8 cellular contexts compared by ENCODE assay signal in genomic region chr17:62967111-62967449, GRCh38. TPM values are rescaled to one million over a fixed set of nuclear protein-coding genes. Genes with fewer than 3 reads are reported as not detected.
DNase-seq lines count a peak whose midpoint lies in the region; ATAC-seq and TF ChIP-seq lines count a peak whose summit lies in the region.

No MANE protein-coding gene starts in this region.

- ATAC-seq in CD4-positive, alpha-beta T cell (ENCODE audit: poor library complexity), result no peak
- ATAC-seq in HG02938 (IDR thresholded peaks at IDR 0.05; ENCODE audit: unreplicated experiment), result no peak
- no peak for ATAC-seq in HG02588 (IDR thresholded peaks at IDR 0.05; ENCODE audit: unreplicated experiment)
- ATAC-seq in GM21576 (IDR thresholded peaks at IDR 0.05; ENCODE audit: unreplicated experiment), result no peak

- peaks cover 13% of the 10 kb centered on the region for H3K36me3 ChIP-seq in PC-9 (ENCODE audit: low read depth)

- no peak for DNase-seq in CD4-positive, alpha-beta T cell
- DNase-seq in PC-9 (no peak), epithelial cell of prostate (ENCODE audit: low read depth, low spot score) (no peak), osteocyte (ENCODE audit: extremely low spot score, unreplicated experiment) (no peak), COLO668 (lab: John Stamatoyannopoulos, UW; ENCODE audit: unreplicated experiment) (no peak)

- peaks cover 29% of the 10 kb centered on the region for H4K20me1 ChIP-seq in PC-9 (ENCODE audit: insufficient read depth)

- peaks cover 46% of the 10 kb centered on the region for H3K4me1 ChIP-seq in PC-9 (replicated peaks; ENCODE audit: insufficient read depth)

- no peaks in the 10 kb centered on the region for H3K27me3 ChIP-seq in CD4-positive, alpha-beta T cell (ENCODE audit: control insufficient read depth, insufficient read depth, low read length)
- H3K27me3 ChIP-seq in PC-9 (ENCODE audit: insufficient read depth, low read depth), result no peaks in the 10 kb centered on the region

- no peak overlapping the region for H3K27ac ChIP-seq in CD4-positive, alpha-beta T cell (ENCODE audit: low read depth, low read length)
- H3K27ac ChIP-seq in PC-9, result peak overlapping the region; percentile 60
- peak overlapping the region; percentile 77 for H3K27ac ChIP-seq in epithelial cell of prostate

- POLR2A ChIA-PET in CD4-positive, alpha-beta T cell (lab: Charles Lee), result interaction anchor here (3.1 kb wide), 1 partner anchor 243 kb away, joined by 17 read pairs; no protein-coding TSS in a partner anchor
- POLR2A ChIA-PET in PC-9 (lab: Charles Lee; ENCODE audit: unreplicated experiment), result interaction anchor here (0.7 kb wide), 1 partner anchor 74 kb away, joined by 9 read pairs; no protein-coding TSS in a partner anchor

- H3K4me2 ChIP-seq in PC-9, result peak overlapping the region; percentile 94

- intact Hi-C loops in CD4-positive, alpha-beta T cell (cut with DNase I, micrococcal nuclease), result loop anchor here (1.0 to 10.0 kb wide), 7 partner anchors 243 to 1042 kb away; partner anchors contain the start of genes DCAF7 (in 1 of the 2), INTS2 (in 1 of the 2), MED13 (in 1 of the 2) and METTL2A (in 1 of the 2)
- intact Hi-C loops in PC-9 (cut with micrococcal nuclease; ENCODE audit: unreplicated experiment), result loop anchor here (5.0 kb wide), 1 partner anchor 190 kb away; no protein-coding TSS in a partner anchor

- no peaks in the 10 kb centered on the region for H3K27me3 Mint-ChIP-seq in CD4-positive, alpha-beta T cell
- no peaks in the 10 kb centered on the region for H3K27me3 Mint-ChIP-seq in osteocyte (ENCODE audit: unreplicated experiment)

- H2AFZ ChIP-seq in PC-9, result peak overlapping the region; percentile 85; the same call in 1 of the 2 replicates

- H3K9me2 ChIP-seq in PC-9 (ENCODE audit: insufficient read depth), result no peaks in the 10 kb centered on the region

- H3K36me3 Mint-ChIP-seq in CD4-positive, alpha-beta T cell (ENCODE audit: low read depth), result peaks cover 6% of the 10 kb centered on the region
- H3K36me3 Mint-ChIP-seq in osteocyte (ENCODE audit: unreplicated experiment), result no peaks in the 10 kb centered on the region

- peaks cover 37% of the 10 kb centered on the region for H3K4me1 Mint-ChIP-seq in CD4-positive, alpha-beta T cell (ENCODE audit: low read depth)
- H3K4me1 Mint-ChIP-seq in osteocyte (ENCODE audit: unreplicated experiment), result peaks cover 26% of the 10 kb centered on the region

- no peaks in the 10 kb centered on the region for H3K9me3 Mint-ChIP-seq in CD4-positive, alpha-beta T cell
- H3K9me3 Mint-ChIP-seq in osteocyte (ENCODE audit: unreplicated experiment), result no peaks in the 10 kb centered on the region

- BruUV-seq in PC-9 (replicated peaks; lab: Mats Ljungman, UMichigan), result no TSS peak

- H3K79me2 ChIP-seq in PC-9 (ENCODE audit: low read depth), result peaks cover 56% of the 10 kb centered on the region

- CTCF ChIA-PET in CD4-positive, alpha-beta T cell (lab: Charles Lee), result no interaction called here
- CTCF ChIA-PET in PC-9 (lab: Charles Lee), result no interaction called here

- H3K4me3 Mint-ChIP-seq in CD4-positive, alpha-beta T cell, result peak overlapping the region; percentile 84
- peak overlapping the region; percentile 88 for H3K4me3 Mint-ChIP-seq in osteocyte (ENCODE audit: unreplicated experiment)

- H3F3A ChIP-seq in PC-9 (ENCODE audit: insufficient read depth, low read depth), result peaks cover 29% of the 10 kb centered on the region; the same call in 1 of the 2 replicates

- H3K4me3 ChIP-seq in PC-9, result peak overlapping the region; percentile 88

- H3K9me3 ChIP-seq in CD4-positive, alpha-beta T cell (ENCODE audit: control insufficient read depth, low read length), result no peaks in the 10 kb centered on the region
- no peaks in the 10 kb centered on the region for H3K9me3 ChIP-seq in PC-9 (ENCODE audit: insufficient read depth, low read depth)

- TF ChIP-seq CTCF in CD4-positive, alpha-beta T cell (IDR thresholded peaks at IDR 0.05), result no peak
- TF ChIP-seq CTCF in PC-9 (conservative IDR thresholded peaks at IDR 0.05) (no peak), osteocyte (IDR thresholded peaks at IDR 0.05) (no peak)

- H3K27ac Mint-ChIP-seq in CD4-positive, alpha-beta T cell, result peak overlapping the region; percentile 70
- peak overlapping the region; percentile 53 for H3K27ac Mint-ChIP-seq in osteocyte (ENCODE audit: unreplicated experiment)

RNA-seq across cellular contexts. Expression of gene TANC2, which starts 1.0 kb away (rescaled TPM):
- total RNA-seq in CD4-positive, alpha-beta T cell, result 10 to 100 TPM; 29.1 to 33.7 TPM
- 95.8 and 122 TPM in 2 replicates for total RNA-seq in PC-9 (2021)
- total RNA-seq in osteocyte, result 40.3 and 41.1 TPM in 2 replicates
